In the genomic region with DNA sequence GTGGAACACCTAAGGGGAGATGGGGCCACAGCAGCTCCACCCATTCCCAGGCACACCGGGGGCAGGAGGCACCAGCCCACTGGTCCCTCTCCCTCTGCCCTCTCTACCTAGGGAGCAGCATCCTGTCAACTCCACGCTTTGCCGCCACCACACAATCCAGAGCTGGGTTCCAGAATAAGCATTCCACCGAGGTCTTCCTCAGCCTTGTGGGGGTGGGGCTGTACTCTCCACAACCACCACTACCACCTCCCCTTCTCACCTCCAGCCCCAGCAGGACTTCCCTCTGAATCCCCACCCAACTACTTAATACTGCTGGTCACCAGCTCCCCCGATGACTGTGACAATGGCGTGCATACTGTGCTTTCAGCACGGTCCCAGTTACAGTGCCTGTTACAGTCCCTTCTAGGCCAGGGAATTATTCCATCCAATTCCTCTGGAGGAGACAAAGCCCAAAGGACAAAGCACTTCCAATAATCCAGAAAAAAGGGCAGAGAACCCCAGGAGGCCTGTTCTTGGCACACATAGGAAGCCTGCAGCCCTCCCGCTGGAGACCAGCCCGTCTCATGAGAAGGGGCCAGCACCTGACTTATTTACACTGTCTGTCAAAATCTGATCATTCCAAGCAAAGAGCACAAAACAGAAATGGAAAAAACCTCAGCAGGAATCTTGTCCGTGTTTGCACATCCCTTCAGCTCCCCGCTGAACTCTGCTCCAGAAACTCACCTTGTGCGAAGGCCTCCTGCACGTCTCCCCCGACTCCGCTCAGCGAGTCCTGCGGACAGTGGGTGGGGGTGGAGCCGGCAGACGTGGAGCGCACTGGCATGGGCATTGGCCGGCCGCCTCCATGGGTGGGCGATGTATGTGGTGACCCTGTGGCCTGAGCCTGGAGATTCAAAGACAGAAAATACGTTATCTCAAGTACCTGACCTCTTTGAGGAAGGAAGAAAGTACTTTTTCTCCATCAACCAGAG, we compare ENCODE assay signal across 21 cellular contexts. TPM values are rescaled to one million over a fixed set of nuclear protein-coding genes. Genes with fewer than 3 reads are reported as not detected.
DNase-seq lines count a peak whose midpoint lies in the region; ATAC-seq and TF ChIP-seq lines count a peak whose summit lies in the region.
"Had no signal": no experiment of that assay in that cellular context is flagged by ENCODE, and none has a peak within 500 bp of the region (broad histone marks: within the 10 kb centered on the region; RNA-seq: fewer than 3 reads in every experiment).

No MANE protein-coding gene starts in this region.

- peak overlapping the region in 1 of 4 donors; percentile 43 for H3K4me3 Mint-ChIP-seq in CD4-positive, CD25-positive, alpha-beta regulatory T cell
- H3K4me3 Mint-ChIP-seq in WTC11 (no peak overlapping the region), mesothelial cell of epicardium (no peak overlapping the region)
- H3K4me3 Mint-ChIP-seq: activated naive CD4-positive, alpha-beta T cell treated with anti-CD3 and anti-CD28 coated beads, Interleukin-2, amount 50 U/mL, for 24 hours; CD8-positive, alpha-beta T cell; neural progenitor cell had no signal

- H3K27ac Mint-ChIP-seq in CD4-positive, CD25-positive, alpha-beta regulatory T cell = peak overlapping the region; percentile 62 to 78 (median 78)
- H3K27ac Mint-ChIP-seq in WTC11 = peak overlapping the region; percentile 25; the same call in 1 of the 2 replicates
- no peak overlapping the region for H3K27ac Mint-ChIP-seq in mesothelial cell of epicardium
- H3K27ac Mint-ChIP-seq: CD8-positive, alpha-beta T cell; neural progenitor cell had no signal

- peaks cover 41% of the 10 kb centered on the region for H3K36me3 Mint-ChIP-seq in CD4-positive, CD25-positive, alpha-beta regulatory T cell
- peaks cover 21% of the 10 kb centered on the region for H3K36me3 Mint-ChIP-seq in WTC11
- peaks cover 33% of the 10 kb centered on the region for H3K36me3 Mint-ChIP-seq in mesothelial cell of epicardium

- no peaks in the 10 kb centered on the region for H3K9me3 ChIP-seq in CD4-positive, CD25-positive, alpha-beta regulatory T cell (ENCODE audit: control insufficient read depth in 2 of 2, low read length in 2 of 2)
- H3K9me3 ChIP-seq: ascending aorta, gastroesophageal sphincter, prostate gland, sigmoid colon, transverse colon had no signal

- no peak for ATAC-seq in CD4-positive, CD25-positive, alpha-beta regulatory T cell (ENCODE audit: low read depth in 2 of 2)
- no peak; the same call in 1 of the 2 replicates for ATAC-seq in WTC11
- ATAC-seq: CD8-positive, alpha-beta T cell; gastroesophageal sphincter; Panc1 had no signal

- H3K36me3 ChIP-seq in CD4-positive, CD25-positive, alpha-beta regulatory T cell (ENCODE audit: control insufficient read depth, insufficient read depth, low read length) = peaks cover 10% of the 10 kb centered on the region
- H3K36me3 ChIP-seq: neural progenitor cell, sigmoid colon, transverse colon had no signal

- no peaks in the 10 kb centered on the region for H3K9me3 Mint-ChIP-seq in CD4-positive, CD25-positive, alpha-beta regulatory T cell
- H3K9me3 Mint-ChIP-seq in WTC11 (no peaks in the 10 kb centered on the region), mesothelial cell of epicardium (peaks cover 11% of the 10 kb centered on the region)
- H3K9me3 Mint-ChIP-seq: activated naive CD4-positive, alpha-beta T cell treated with anti-CD3 and anti-CD28 coated beads, Interleukin-2, amount 50 U/mL, for 24 hours; CD8-positive, alpha-beta T cell had no signal

- POLR2A ChIA-PET in WTC11 (lab: Charles Lee) = no interaction called here

- no peak overlapping the region for H3K4me3 ChIP-seq in CD4-positive, CD25-positive, alpha-beta regulatory T cell (ENCODE audit: low read depth, low read length)
- H3K4me3 ChIP-seq: ascending aorta, gastroesophageal sphincter, neural progenitor cell, prostate gland, sigmoid colon, transverse colon had no signal

- H3K27me3 ChIP-seq in CD4-positive, CD25-positive, alpha-beta regulatory T cell (ENCODE audit: control insufficient read depth, insufficient read depth, low read length) = no peaks in the 10 kb centered on the region
- H3K27me3 ChIP-seq: ascending aorta, gastroesophageal sphincter, neural progenitor cell, sigmoid colon, transverse colon had no signal

- TF ChIP-seq CTCF in WTC11 (IDR thresholded peaks at IDR 0.05) = no peak
- no peak for TF ChIP-seq CTCF in mesothelial cell of epicardium (IDR thresholded peaks at IDR 0.05; ENCODE audit: unreplicated experiment)

- no peaks in the 10 kb centered on the region for H3K27me3 Mint-ChIP-seq in CD4-positive, CD25-positive, alpha-beta regulatory T cell
- H3K27me3 Mint-ChIP-seq in WTC11 (ENCODE audit: low read depth) = no peaks in the 10 kb centered on the region; the same call in 1 of the 2 replicates
- no peaks in the 10 kb centered on the region for H3K27me3 Mint-ChIP-seq in mesothelial cell of epicardium (ENCODE audit: low read depth)
- H3K27me3 Mint-ChIP-seq: activated naive CD4-positive, alpha-beta T cell treated with anti-CD3 and anti-CD28 coated beads, Interleukin-2, amount 50 U/mL, for 24 hours had no signal

- no peak overlapping the region for H3K27ac ChIP-seq in CD4-positive, CD25-positive, alpha-beta regulatory T cell (ENCODE audit: insufficient read depth, low read length, poor library complexity, severe bottlenecking)
- H3K27ac ChIP-seq: ascending aorta, gastroesophageal sphincter, neural progenitor cell, prostate gland, sigmoid colon, transverse colon had no signal

- H3K4me1 ChIP-seq in CD4-positive, CD25-positive, alpha-beta regulatory T cell (ENCODE audit: control insufficient read depth, insufficient read depth, low read length, poor library complexity, severe bottlenecking) = no peaks in the 10 kb centered on the region
- H3K4me1 ChIP-seq: ascending aorta, gastroesophageal sphincter, prostate gland, sigmoid colon, transverse colon had no signal

- DNase-seq in CD4-positive, CD25-positive, alpha-beta regulatory T cell = no peak
- DNase-seq in COR-L47 (lab: John Stamatoyannopoulos, UW) (peak; percentile 25), WTC11 (ENCODE audit: low spot score) (no peak), mesenteric fat pad (ENCODE audit: low spot score) (peak; percentile 60), medulla oblongata (ENCODE audit: extremely low spot score) (no peak), mesothelial cell of epicardium (ENCODE audit: low spot score in 2 of 2, unreplicated experiment in 2 of 2) (no peak), hypothalamus (lab: John Stamatoyannopoulos, UW) (no peak)
- DNase-seq: activated CD4-positive, CD25-positive, alpha-beta regulatory T cell; DMS53; Kasumi-1; NCI-H1694; NCI-H510A treated with DMSO at 0.1 percent for 48 hours; sigmoid colon; transverse colon had no signal

- H3K4me1 Mint-ChIP-seq in CD4-positive, CD25-positive, alpha-beta regulatory T cell = peaks cover 0 to 17% (median 5%) of the 10 kb centered on the region in 4 donors
- H3K4me1 Mint-ChIP-seq in WTC11 (peaks cover 12% of the 10 kb centered on the region), mesothelial cell of epicardium (no peaks in the 10 kb centered on the region)

- CTCF ChIA-PET in WTC11 (lab: Charles Lee) = interaction anchor here (2.1 to 4.0 kb wide), 3 partner anchors 11 to 277 kb away, joined by 7 to 20 read pairs (median 9); no protein-coding TSS in a partner anchor

TF ChIP-seq in WTC11, 78 proteins besides CTCF, POLR2A, EP300 and RAD21 (continues in another document):
- TF ChIP-seq ZNF263 (CRISPR knock-in tag; IDR thresholded peaks at IDR 0.05; ENCODE audit: low read depth) = no peak
- TF ChIP-seq NR3C1 (CRISPR knock-in tag; conservative IDR thresholded peaks at IDR 0.05; ENCODE audit: low read depth) = no peak
- TF ChIP-seq, protein P1, sequence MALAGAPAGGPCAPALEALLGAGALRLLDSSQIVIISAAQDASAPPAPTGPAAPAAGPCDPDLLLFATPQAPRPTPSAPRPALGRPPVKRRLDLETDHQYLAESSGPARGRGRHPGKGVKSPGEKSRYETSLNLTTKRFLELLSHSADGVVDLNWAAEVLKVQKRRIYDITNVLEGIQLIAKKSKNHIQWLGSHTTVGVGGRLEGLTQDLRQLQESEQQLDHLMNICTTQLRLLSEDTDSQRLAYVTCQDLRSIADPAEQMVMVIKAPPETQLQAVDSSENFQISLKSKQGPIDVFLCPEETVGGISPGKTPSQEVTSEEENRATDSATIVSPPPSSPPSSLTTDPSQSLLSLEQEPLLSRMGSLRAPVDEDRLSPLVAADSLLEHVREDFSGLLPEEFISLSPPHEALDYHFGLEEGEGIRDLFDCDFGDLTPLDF (CRISPR knock-in tag; IDR thresholded peaks at IDR 0.05) = no peak
- TF ChIP-seq, protein P2, sequence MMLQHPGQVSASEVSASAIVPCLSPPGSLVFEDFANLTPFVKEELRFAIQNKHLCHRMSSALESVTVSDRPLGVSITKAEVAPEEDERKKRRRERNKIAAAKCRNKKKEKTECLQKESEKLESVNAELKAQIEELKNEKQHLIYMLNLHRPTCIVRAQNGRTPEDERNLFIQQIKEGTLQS (CRISPR knock-in tag; conservative IDR thresholded peaks at IDR 0.05) = no peak
- no peak for TF ChIP-seq MXD4 (CRISPR knock-in tag; IDR thresholded peaks at IDR 0.05; ENCODE audit: borderline replicate concordance)
- TF ChIP-seq ZNF423 (CRISPR knock-in tag; IDR thresholded peaks at IDR 0.05) = no peak
- TF ChIP-seq, protein P3, sequence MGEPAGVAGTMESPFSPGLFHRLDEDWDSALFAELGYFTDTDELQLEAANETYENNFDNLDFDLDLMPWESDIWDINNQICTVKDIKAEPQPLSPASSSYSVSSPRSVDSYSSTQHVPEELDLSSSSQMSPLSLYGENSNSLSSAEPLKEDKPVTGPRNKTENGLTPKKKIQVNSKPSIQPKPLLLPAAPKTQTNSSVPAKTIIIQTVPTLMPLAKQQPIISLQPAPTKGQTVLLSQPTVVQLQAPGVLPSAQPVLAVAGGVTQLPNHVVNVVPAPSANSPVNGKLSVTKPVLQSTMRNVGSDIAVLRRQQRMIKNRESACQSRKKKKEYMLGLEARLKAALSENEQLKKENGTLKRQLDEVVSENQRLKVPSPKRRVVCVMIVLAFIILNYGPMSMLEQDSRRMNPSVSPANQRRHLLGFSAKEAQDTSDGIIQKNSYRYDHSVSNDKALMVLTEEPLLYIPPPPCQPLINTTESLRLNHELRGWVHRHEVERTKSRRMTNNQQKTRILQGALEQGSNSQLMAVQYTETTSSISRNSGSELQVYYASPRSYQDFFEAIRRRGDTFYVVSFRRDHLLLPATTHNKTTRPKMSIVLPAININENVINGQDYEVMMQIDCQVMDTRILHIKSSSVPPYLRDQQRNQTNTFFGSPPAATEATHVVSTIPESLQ (CRISPR knock-in tag; IDR thresholded peaks at IDR 0.05) = no peak
- no peak for TF ChIP-seq HMGA2 (CRISPR knock-in tag; IDR thresholded peaks at IDR 0.05)

RNA-seq across cellular contexts. Expression of a gene that starts 46.0 kb away (rescaled TPM):
- total RNA-seq in CD4-positive, CD25-positive, alpha-beta regulatory T cell = 81.0 TPM
- polyA plus RNA-seq in CD4-positive, CD25-positive, alpha-beta regulatory T cell = 10 to 100 TPM in 3 of 4 donors, 1 to 10 TPM in 1; 8.1 to 14.4 (median 11.9) TPM
- total RNA-seq in WTC11 (2021) (154 to 162 TPM (median 154 TPM) in 3 replicates), mesenteric fat pad (24.4 TPM), mesothelial cell of epicardium (210 to 219 TPM (median 215 TPM) in 3 replicates)

Comparison
In these comparisons a context has a peak if more than half of its experiments do, and no peak if none do; other contexts are left out.
1. DNase-seq: peak in COR-L47 (single experiment) and mesenteric fat pad (single experiment); none in CD4-positive, CD25-positive, alpha-beta regulatory T cell (0 of 3), WTC11 (single experiment), medulla oblongata (single experiment), mesothelial cell of epicardium (0 of 2) and hypothalamus (0 of 51).